Comparison of ENCODE assay signal across 1 cellular context in the genomic region with DNA sequence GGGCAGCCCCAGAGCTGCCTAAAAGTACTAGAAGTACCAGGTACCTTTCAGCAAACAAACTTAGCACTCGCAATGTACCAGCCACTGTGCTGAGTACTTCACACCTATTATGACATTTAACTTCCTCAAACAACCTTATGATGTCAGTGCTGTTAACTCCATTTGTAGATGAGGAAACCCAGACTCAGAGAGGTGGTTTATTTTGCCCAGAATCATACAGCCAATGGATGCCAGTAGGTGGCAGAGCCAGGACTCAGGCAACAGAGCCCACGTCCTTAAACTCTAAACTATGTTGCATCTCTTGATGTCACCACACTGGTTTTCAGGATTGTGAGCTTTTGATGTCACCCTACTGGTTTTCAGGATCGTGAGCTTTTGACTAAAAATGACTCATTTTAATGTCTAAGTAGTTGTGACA.
TF ChIP-seq lines count a peak whose summit lies in the region.

No MANE protein-coding gene starts in this region.

TF ChIP-seq in GM12878, 131 proteins besides CTCF, POLR2A, EP300 and RAD21:
- TF ChIP-seq ATF7 (IDR thresholded peaks at IDR 0.05; ENCODE audit: low read depth) (0 out of 2 replicates have a peak, but pooled peaks have one; percentile 19), ASH2L (IDR thresholded peaks at IDR 0.05; ENCODE audit: borderline replicate concordance, low read depth) (no peak), CREB1 (IDR thresholded peaks at IDR 0.05; ENCODE audit: low read depth) (0 out of 2 replicates have a peak, but pooled peaks have one; percentile 15)
